Comparison of ENCODE assay signal across 29 cellular contexts in genomic region chr7:159155410-159155809, GRCh38. TPM values are rescaled to one million over a fixed set of nuclear protein-coding genes. Genes with fewer than 3 reads are reported as not detected.
"Had no signal": no experiment of that assay in that cellular context is flagged by ENCODE, and none has a peak within 500 bp of the region (broad histone marks: within the 10 kb centered on the region; RNA-seq: fewer than 3 reads in every experiment).

No MANE protein-coding gene starts in this region.

- H3K27me3 ChIP-seq: esophagus squamous epithelium had no signal

- DNase-seq: activated B cell treated with CpG ODN at 0.5 μM for 24 hours; activated CD4-positive, alpha-beta T cell treated with anti-CD3 and anti-CD28 coated beads for 48 hours; activated CD4-positive, alpha-beta T cell treated with anti-CD3 and anti-CD28 coated beads, Interleukin-2, amount 50 U/mL, for 1 hour; activated CD4-positive, alpha-beta T cell treated with anti-CD3 and anti-CD28 coated beads, Interleukin-2, amount 50 U/mL, for 48 hours; activated CD8-positive, alpha-beta memory T cell treated with anti-CD3 and anti-CD28 coated beads for 24 hours; activated CD8-positive, alpha-beta T cell treated with anti-CD3 and anti-CD28 coated beads for 36 hours; activated effector memory CD4-positive, alpha-beta T cell treated with Interleukin-2 at 50 U/mL for 16 hours; activated gamma-delta T cell treated with Interleukin-2 at 50 U/mL for 16 hours; activated naive CD4-positive, alpha-beta T cell treated with anti-CD3 and anti-CD28 coated beads, Interleukin-2, amount 50 U/mL, for 16 hours; activated naive CD4-positive, alpha-beta T cell treated with Interleukin-2 at 50 U/mL for 16 hours; activated T-cell treated with anti-CD3 and anti-CD28 coated beads, Interleukin-2, amount 50 U/mL, for 4 hours; amniotic stem cell; anterior cingulate cortex; caudate nucleus; cortex of kidney; dermis blood vessel endothelial cell; effector CD4-positive, alpha-beta T cell; effector memory CD8-positive, alpha-beta T cell; esophagus squamous epithelium; T-helper 1 cell; T-helper 17 cell; T1000; WERI-Rb-1 had no signal

- H3K4me3 ChIP-seq: esophagus squamous epithelium had no signal

- H3K9me3 ChIP-seq: esophagus squamous epithelium had no signal

- H3K36me3 ChIP-seq: esophagus squamous epithelium, WERI-Rb-1 had no signal

- H3K4me1 ChIP-seq: esophagus squamous epithelium had no signal

- ATAC-seq: activated CD4-positive, CD25-positive, alpha-beta regulatory T cell treated with anti-CD3 and anti-CD28 coated beads, Interleukin-2, amount 50 U/mL, for 24 hours; activated CD8-positive, alpha-beta T cell treated with anti-CD3 and anti-CD28 coated beads for 36 hours; activated T-cell treated with anti-CD3 and anti-CD28 coated beads, Interleukin-2, amount 50 U/mL, for 4 hours; activated T-helper 17 cell treated with anti-CD3 and anti-CD28 coated beads, Interleukin-2, amount 50 U/mL, for 72 hours; effector memory CD8-positive, alpha-beta T cell; T-helper 17 cell had no signal

- H3K27ac ChIP-seq: epithelial cell of prostate, esophagus squamous epithelium, WERI-Rb-1 had no signal

RNA-seq across cellular contexts. Expression of gene VIPR2, which starts 10.7 kb away (rescaled TPM):
- total RNA-seq: activated B cell treated with CpG ODN at 0.5 μM for 24 hours, dermis blood vessel endothelial cell, endothelial cell of umbilical vein, fibroblast of lung, fibroblast of villous mesenchyme, T-helper 17 cell had no signal
- polyA plus RNA-seq: endothelial cell of umbilical vein, fibroblast of lung had no signal
